ENCODE assay signal across 1 cellular context in the genomic region with DNA sequence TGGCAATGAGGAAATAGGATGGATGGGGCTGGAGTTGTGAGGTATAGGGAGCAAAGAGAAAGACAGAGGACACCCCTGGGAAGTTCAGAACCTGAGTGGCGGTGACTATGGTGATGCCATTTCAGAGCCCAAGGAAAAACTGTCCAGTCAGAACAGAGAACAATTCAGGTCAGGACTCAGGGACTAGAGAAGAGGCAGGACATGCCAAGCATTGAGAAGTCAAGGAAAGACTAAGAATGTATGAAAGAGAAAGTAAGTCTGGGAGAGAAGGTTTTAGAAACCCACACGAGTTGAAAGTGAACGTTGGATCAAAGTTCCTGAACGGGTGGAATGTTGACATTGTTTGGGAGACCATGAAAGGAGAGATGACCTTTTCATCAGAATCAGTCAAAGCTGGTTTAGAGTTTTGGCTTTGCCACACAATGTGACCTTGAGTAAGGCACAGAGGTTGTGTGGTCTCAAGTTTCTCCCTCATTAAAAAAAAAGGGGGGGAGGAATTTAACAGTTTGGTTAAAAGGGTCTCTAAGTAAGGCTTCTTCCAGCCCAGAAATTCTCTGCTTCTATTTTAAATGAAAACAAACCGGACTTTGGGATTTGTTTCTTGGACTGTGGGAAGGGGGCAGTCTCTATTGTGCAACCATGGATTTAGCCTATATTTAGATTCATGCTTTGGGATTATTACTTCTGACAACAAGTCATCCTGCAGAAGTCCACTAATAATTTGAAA.
TF ChIP-seq lines count a peak whose summit lies in the region.

No MANE protein-coding gene starts in this region.

TF ChIP-seq in HepG2, 621 proteins besides CTCF, POLR2A, EP300 and RAD21 (continues in another document):
- TF ChIP-seq ZGPAT (CRISPR knock-in tag; IDR thresholded peaks at IDR 0.05) (peak; percentile 63), NR2C2 (CRISPR knock-in tag; IDR thresholded peaks at IDR 0.05; ENCODE audit: borderline replicate concordance) (peak; percentile 66; the same call in 1 of the 2 replicates), HMG20A (CRISPR knock-in tag; IDR thresholded peaks at IDR 0.05; ENCODE audit: borderline replicate concordance) (peak; percentile 88), ERF (CRISPR knock-in tag; IDR thresholded peaks at IDR 0.05) (0 out of 2 replicates have a peak, but pooled peaks have one; percentile 45), ZNF644 (CRISPR knock-in tag; IDR thresholded peaks at IDR 0.05; ENCODE audit: low read depth) (peak; percentile 81), ZNF567 (CRISPR knock-in tag; IDR thresholded peaks at IDR 0.05; ENCODE audit: borderline replicate concordance) (no peak), HDAC2 (CRISPR knock-in tag; IDR thresholded peaks at IDR 0.05) (peak; percentile 60; the same call in 1 of the 2 replicates), DMAP1 (CRISPR knock-in tag; IDR thresholded peaks at IDR 0.05) (peak; percentile 68), ESRRA (CRISPR knock-in tag; IDR thresholded peaks at IDR 0.05; ENCODE audit: low read depth) (peak; percentile 90), ZBTB34 (CRISPR knock-in tag; IDR thresholded peaks at IDR 0.05) (peak; percentile 95), CHD4 (IDR thresholded peaks at IDR 0.05; ENCODE audit: borderline replicate concordance, low read length) (0 out of 2 replicates have a peak, but pooled peaks have one; percentile 61), REXO4 (CRISPR knock-in tag; IDR thresholded peaks at IDR 0.05; ENCODE audit: borderline replicate concordance) (no peak), PHB2 (IDR thresholded peaks at IDR 0.05; ENCODE audit: partially characterized antibody) (no peak), HOXA9 (CRISPR knock-in tag; IDR thresholded peaks at IDR 0.05; ENCODE audit: borderline replicate concordance) (no peak), HNRNPH1 (optimal IDR thresholded peaks at IDR 0.05; ENCODE audit: low read depth, low read length) (no peak), GFI1 (CRISPR knock-in tag; IDR thresholded peaks at IDR 0.05; ENCODE audit: borderline replicate concordance) (0 out of 2 replicates have a peak, but pooled peaks have one; percentile 32), HNF4G (IDR thresholded peaks at IDR 0.05; ENCODE audit: borderline replicate concordance, low read depth, low read length) (peak; percentile 71), HNF4G (CRISPR knock-in tag; IDR thresholded peaks at IDR 0.05; ENCODE audit: borderline replicate concordance, low read depth) (0 out of 2 replicates have a peak, but pooled peaks have one; percentile 46), ATF2 (CRISPR knock-in tag; IDR thresholded peaks at IDR 0.05) (peak; percentile 61; the same call in 1 of the 2 replicates), NR2F6 (IDR thresholded peaks at IDR 0.05) (peak; percentile 83), NR2F6 (CRISPR knock-in tag; IDR thresholded peaks at IDR 0.05) (peak; percentile 86), CCDC6 (CRISPR knock-in tag; IDR thresholded peaks at IDR 0.05) (0 out of 2 replicates have a peak, but pooled peaks have one; percentile 47), NCOA2 (CRISPR knock-in tag; IDR thresholded peaks at IDR 0.05) (peak; percentile 88), ZNF12 (CRISPR knock-in tag; IDR thresholded peaks at IDR 0.05) (peak; percentile 45; the same call in 1 of the 2 replicates), ZNF281 (CRISPR knock-in tag; IDR thresholded peaks at IDR 0.05; ENCODE audit: borderline replicate concordance) (peak; percentile 24; the same call in 1 of the 2 replicates), MEF2D (CRISPR knock-in tag; IDR thresholded peaks at IDR 0.05) (peak; percentile 66; the same call in 1 of the 2 replicates), NCOR1 (IDR thresholded peaks at IDR 0.05; ENCODE audit: borderline replicate concordance, low read length) (peak; percentile 91), POGZ (CRISPR knock-in tag; IDR thresholded peaks at IDR 0.05) (peak; percentile 86), TEAD2 (CRISPR knock-in tag; IDR thresholded peaks at IDR 0.05) (no peak), NR3C1 (CRISPR knock-in tag; IDR thresholded peaks at IDR 0.05) (no peak), BCL6 (CRISPR knock-in tag; IDR thresholded peaks at IDR 0.05) (peak; percentile 65), ZNF788 (CRISPR knock-in tag; IDR thresholded peaks at IDR 0.05; ENCODE audit: borderline replicate concordance) (peak; percentile 36; the same call in 1 of the 2 replicates), MAZ (IDR thresholded peaks at IDR 0.05; ENCODE audit: borderline replicate concordance, low read depth, low read length) (no peak), MAZ (CRISPR knock-in tag; IDR thresholded peaks at IDR 0.05; ENCODE audit: low read depth) (0 out of 2 replicates have a peak, but pooled peaks have one; percentile 36), TCF7 (IDR thresholded peaks at IDR 0.05; ENCODE audit: low read depth) (peak; percentile 64), RXRB (CRISPR knock-in tag; IDR thresholded peaks at IDR 0.05; ENCODE audit: borderline replicate concordance) (peak; percentile 80), ZBTB20 (CRISPR knock-in tag; IDR thresholded peaks at IDR 0.05; ENCODE audit: borderline replicate concordance, low read depth) (peak; percentile 46; the same call in 1 of the 2 replicates), ZNF7 (CRISPR knock-in tag; IDR thresholded peaks at IDR 0.05) (0 out of 2 replicates have a peak, but pooled peaks have one; percentile 35)
- TF ChIP-seq, protein P1, sequence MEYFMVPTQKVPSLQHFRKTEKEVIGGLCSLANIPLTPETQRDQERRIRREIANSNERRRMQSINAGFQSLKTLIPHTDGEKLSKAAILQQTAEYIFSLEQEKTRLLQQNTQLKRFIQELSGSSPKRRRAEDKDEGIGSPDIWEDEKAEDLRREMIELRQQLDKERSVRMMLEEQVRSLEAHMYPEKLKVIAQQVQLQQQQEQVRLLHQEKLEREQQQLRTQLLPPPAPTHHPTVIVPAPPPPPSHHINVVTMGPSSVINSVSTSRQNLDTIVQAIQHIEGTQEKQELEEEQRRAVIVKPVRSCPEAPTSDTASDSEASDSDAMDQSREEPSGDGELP (IDR thresholded peaks at IDR 0.05; ENCODE audit: borderline replicate concordance, low read depth), result no peak; the same call in 1 of the 2 replicates
- TF ChIP-seq, protein P2, sequence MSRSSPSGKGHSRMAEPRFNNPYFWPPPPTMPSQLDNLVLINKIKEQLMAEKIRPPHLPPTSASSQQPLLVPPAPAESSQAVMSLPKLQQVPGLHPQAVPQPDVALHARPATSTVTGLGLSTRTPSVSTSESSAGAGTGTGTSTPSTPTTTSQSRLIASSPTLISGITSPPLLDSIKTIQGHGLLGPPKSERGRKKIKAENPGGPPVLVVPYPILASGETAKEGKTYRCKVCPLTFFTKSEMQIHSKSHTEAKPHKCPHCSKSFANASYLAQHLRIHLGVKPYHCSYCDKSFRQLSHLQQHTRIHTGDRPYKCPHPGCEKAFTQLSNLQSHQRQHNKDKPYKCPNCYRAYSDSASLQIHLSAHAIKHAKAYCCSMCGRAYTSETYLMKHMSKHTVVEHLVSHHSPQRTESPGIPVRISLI (CRISPR knock-in tag; IDR thresholded peaks at IDR 0.05; ENCODE audit: borderline replicate concordance), result peak; percentile 66; the same call in 1 of the 2 replicates
- TF ChIP-seq, protein P3, sequence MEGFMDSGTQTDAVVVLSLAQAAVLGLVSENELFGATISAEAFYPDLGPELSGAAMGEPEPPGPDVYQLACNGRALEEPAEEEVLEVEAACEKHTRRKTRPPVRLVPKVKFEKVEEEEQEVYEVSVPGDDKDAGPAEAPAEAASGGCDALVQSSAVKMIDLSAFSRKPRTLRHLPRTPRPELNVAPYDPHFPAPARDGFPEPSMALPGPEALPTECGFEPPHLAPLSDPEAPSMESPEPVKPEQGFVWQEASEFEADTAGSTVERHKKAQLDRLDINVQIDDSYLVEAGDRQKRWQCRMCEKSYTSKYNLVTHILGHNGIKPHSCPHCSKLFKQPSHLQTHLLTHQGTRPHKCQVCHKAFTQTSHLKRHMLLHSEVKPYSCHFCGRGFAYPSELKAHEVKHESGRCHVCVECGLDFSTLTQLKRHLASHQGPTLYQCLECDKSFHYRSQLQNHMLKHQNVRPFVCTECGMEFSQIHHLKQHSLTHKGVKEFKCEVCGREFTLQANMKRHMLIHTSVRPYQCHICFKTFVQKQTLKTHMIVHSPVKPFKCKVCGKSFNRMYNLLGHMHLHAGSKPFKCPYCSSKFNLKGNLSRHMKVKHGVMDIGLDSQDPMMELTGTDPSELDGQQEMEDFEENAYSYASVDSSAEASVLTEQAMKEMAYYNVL (CRISPR knock-in tag; IDR thresholded peaks at IDR 0.05; ENCODE audit: borderline replicate concordance), result peak; percentile 89
- TF ChIP-seq, protein P4, sequence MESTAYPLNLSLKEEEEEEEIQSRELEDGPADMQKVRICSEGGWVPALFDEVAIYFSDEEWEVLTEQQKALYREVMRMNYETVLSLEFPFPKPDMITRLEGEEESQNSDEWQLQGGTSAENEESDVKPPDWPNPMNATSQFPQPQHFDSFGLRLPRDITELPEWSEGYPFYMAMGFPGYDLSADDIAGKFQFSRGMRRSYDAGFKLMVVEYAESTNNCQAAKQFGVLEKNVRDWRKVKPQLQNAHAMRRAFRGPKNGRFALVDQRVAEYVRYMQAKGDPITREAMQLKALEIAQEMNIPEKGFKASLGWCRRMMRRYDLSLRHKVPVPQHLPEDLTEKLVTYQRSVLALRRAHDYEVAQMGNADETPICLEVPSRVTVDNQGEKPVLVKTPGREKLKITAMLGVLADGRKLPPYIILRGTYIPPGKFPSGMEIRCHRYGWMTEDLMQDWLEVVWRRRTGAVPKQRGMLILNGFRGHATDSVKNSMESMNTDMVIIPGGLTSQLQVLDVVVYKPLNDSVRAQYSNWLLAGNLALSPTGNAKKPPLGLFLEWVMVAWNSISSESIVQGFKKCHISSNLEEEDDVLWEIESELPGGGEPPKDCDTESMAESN (CRISPR knock-in tag; conservative IDR thresholded peaks at IDR 0.05), result no peak
